Comparison of ENCODE assay signal across 21 cellular contexts in the genomic region with DNA sequence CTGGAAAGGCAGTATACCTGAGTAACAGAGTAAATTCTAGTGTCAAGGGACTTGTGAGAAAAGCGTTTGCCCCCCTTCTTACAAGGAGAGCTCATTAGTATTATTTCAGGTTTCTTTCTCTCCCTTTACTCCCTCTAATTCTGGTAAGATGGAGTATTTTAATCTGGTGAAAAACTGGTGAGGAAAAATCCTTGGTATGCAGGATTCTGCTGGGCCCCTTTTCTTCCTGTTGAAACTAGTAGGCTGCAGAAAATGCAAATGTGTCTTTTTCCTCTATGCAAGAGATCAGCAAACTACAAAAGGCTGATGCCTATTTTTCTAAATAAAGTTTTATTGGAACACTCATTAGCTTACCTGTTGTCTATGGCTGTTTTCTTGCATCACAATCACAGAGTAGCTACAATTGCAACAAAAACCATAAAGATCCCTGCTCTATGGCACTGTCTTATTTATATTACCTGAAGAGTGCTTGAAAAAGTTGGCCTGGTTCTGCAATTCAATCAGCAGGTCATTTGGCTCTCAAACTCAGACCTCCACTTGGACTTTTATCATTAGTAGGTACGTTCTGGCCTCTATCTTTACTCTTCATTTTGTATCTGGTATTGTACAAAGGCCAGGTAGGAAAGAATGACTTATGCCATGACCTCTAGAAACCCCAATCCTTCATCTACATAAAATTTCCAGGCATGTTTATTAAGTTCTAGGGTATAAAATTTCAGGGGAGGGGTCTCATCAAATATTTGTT.
DNase-seq lines count a peak whose midpoint lies in the region; ATAC-seq, FAIRE-seq and TF ChIP-seq lines count a peak whose summit lies in the region.
"Had no signal": no experiment of that assay in that cellular context is flagged by ENCODE, and none has a peak within 500 bp of the region (broad histone marks: within the 10 kb centered on the region; RNA-seq: fewer than 3 reads in every experiment).

No MANE protein-coding gene starts in this region.

- CTCF ChIA-PET in HEK293T (lab: Yijun Ruan, JAX) = no interaction called here

- H3K4me3 ChIP-seq in upper lobe of right lung = no peak overlapping the region
- H3K4me3 ChIP-seq: esophagus squamous epithelium, MG63 had no signal

- DNase-seq in GM19239 (ENCODE audit: insufficient read length, low spot score) = no peak
- DNase-seq in amniotic epithelial cell (ENCODE audit: low read depth) = peak; percentile 24
- DNase-seq in endothelial cell (ENCODE audit: low spot score) = no peak
- DNase-seq in mesothelial cell of epicardium (ENCODE audit: low spot score in 2 of 2, unreplicated experiment in 2 of 2) = no peak
- DNase-seq in SK-N-DZ (ENCODE audit: low spot score) = no peak
- no peak for DNase-seq in DMS 273 treated with DMSO at 0.1 percent for 48 hours (lab: John Stamatoyannopoulos, UW)
- DNase-seq in HEK293T (ENCODE audit: extremely low spot score) = no peak
- no peak for DNase-seq in upper lobe of right lung
- DNase-seq: activated CD8-positive, alpha-beta T cell treated with anti-CD3 and anti-CD28 coated beads for 36 hours; activated naive CD4-positive, alpha-beta T cell treated with anti-CD3 and anti-CD28 coated beads, Interleukin-2, amount 50 U/mL, for 16 hours; activated T-cell treated with anti-CD3 and anti-CD28 coated beads, Interleukin-2, amount 50 U/mL, for 4 hours; esophagus squamous epithelium; glutamatergic neuron; MG63; NCI-H187; Right ventricle myocardium superior had no signal

- H3K9me3 Mint-ChIP-seq in endothelial cell (ENCODE audit: unreplicated experiment) (no peaks in the 10 kb centered on the region), mesothelial cell of epicardium (peaks cover 14% of the 10 kb centered on the region)
- H3K9me3 Mint-ChIP-seq: activated CD8-positive, alpha-beta T cell treated with anti-CD3 and anti-CD28 coated beads for 36 hours; activated T-cell treated with anti-CD3 and anti-CD28 coated beads, Interleukin-2, amount 50 U/mL, for 4 hours; memory B cell; natural killer cell treated with Interleukin-12 subunit alpha and Interleukin-12 subunit beta and Interleukin-15 and Interleukin-18, amount 100 ng/mL, for 72 hours; T-helper 1 cell treated with Interleukin-12 subunit alpha and Interleukin-12 subunit beta and Interleukin-4 antibody, amounts not matched to agents 30 μg/mL and 1 μg/mL, for 36 hours had no signal

- no peaks in the 10 kb centered on the region for H3K4me1 ChIP-seq in upper lobe of right lung

- no peak overlapping the region for H3K27ac ChIP-seq in upper lobe of right lung
- H3K27ac ChIP-seq: esophagus squamous epithelium, VCaP had no signal

- TF ChIP-seq CTCF in endothelial cell (IDR thresholded peaks at IDR 0.05; ENCODE audit: unreplicated experiment) (no peak), mesothelial cell of epicardium (IDR thresholded peaks at IDR 0.05; ENCODE audit: unreplicated experiment) (no peak), upper lobe of right lung (IDR thresholded peaks at IDR 0.05) (no peak)

- H3K36me3 Mint-ChIP-seq in endothelial cell (ENCODE audit: low read depth, unreplicated experiment) (no peaks in the 10 kb centered on the region), mesothelial cell of epicardium (peaks cover 14% of the 10 kb centered on the region)

- H3K9me3 ChIP-seq in upper lobe of right lung = no peaks in the 10 kb centered on the region
- H3K9me3 ChIP-seq: esophagus squamous epithelium, MG63 had no signal

- H3K27me3 Mint-ChIP-seq in endothelial cell (ENCODE audit: unreplicated experiment) = no peaks in the 10 kb centered on the region
- H3K27me3 Mint-ChIP-seq in mesothelial cell of epicardium (ENCODE audit: low read depth) = no peaks in the 10 kb centered on the region
- H3K27me3 Mint-ChIP-seq: activated CD8-positive, alpha-beta T cell treated with anti-CD3 and anti-CD28 coated beads for 36 hours; memory B cell; natural killer cell treated with Interleukin-12 subunit alpha and Interleukin-12 subunit beta and Interleukin-15 and Interleukin-18, amount 100 ng/mL, for 72 hours; progenitor cell of endocrine pancreas had no signal

- FAIRE-seq in GM19239 (lab: Jason Lieb, UNC) = peak; percentile 21

- no peak overlapping the region for H3K4me3 Mint-ChIP-seq in endothelial cell (ENCODE audit: unreplicated experiment)
- H3K4me3 Mint-ChIP-seq in mesothelial cell of epicardium = no peak overlapping the region
- H3K4me3 Mint-ChIP-seq: activated CD8-positive, alpha-beta T cell treated with anti-CD3 and anti-CD28 coated beads for 36 hours; activated T-cell treated with anti-CD3 and anti-CD28 coated beads, Interleukin-2, amount 50 U/mL, for 4 hours; memory B cell; natural killer cell treated with Interleukin-12 subunit alpha and Interleukin-12 subunit beta and Interleukin-15 and Interleukin-18, amount 100 ng/mL, for 72 hours; T-helper 1 cell treated with Interleukin-12 subunit alpha and Interleukin-12 subunit beta and Interleukin-4 antibody, amounts not matched to agents 30 μg/mL and 1 μg/mL, for 36 hours had no signal

- no peaks in the 10 kb centered on the region for H3K27me3 ChIP-seq in upper lobe of right lung
- H3K27me3 ChIP-seq: esophagus squamous epithelium, MG63 had no signal

- ATAC-seq in upper lobe of right lung = no peak
- ATAC-seq: activated CD8-positive, alpha-beta T cell treated with anti-CD3 and anti-CD28 coated beads for 36 hours; activated T-cell treated with anti-CD3 and anti-CD28 coated beads, Interleukin-2, amount 50 U/mL, for 4 hours; natural killer cell treated with Interleukin-12 subunit alpha and Interleukin-12 subunit beta and Interleukin-15 and Interleukin-18, amount 100 ng/mL, for 72 hours had no signal

- H3K4me1 Mint-ChIP-seq in endothelial cell (ENCODE audit: unreplicated experiment) (peaks cover 13% of the 10 kb centered on the region), mesothelial cell of epicardium (peaks cover 18% of the 10 kb centered on the region)

- H3K27ac Mint-ChIP-seq in endothelial cell (ENCODE audit: unreplicated experiment) (peak overlapping the region; percentile 80), mesothelial cell of epicardium (peak overlapping the region; percentile 68)
- H3K27ac Mint-ChIP-seq: activated CD8-positive, alpha-beta T cell treated with anti-CD3 and anti-CD28 coated beads for 36 hours; memory B cell; progenitor cell of endocrine pancreas; T-helper 1 cell treated with Interleukin-12 subunit alpha and Interleukin-12 subunit beta and Interleukin-4 antibody, amounts not matched to agents 30 μg/mL and 1 μg/mL, for 36 hours had no signal

- intact Hi-C loops in upper lobe of right lung (cut with DNase I) = no loop called here

- no peaks in the 10 kb centered on the region for H3K36me3 ChIP-seq in upper lobe of right lung
- H3K36me3 ChIP-seq: esophagus squamous epithelium, MG63 had no signal

- POLR2A ChIA-PET in HEK293T (lab: Yijun Ruan, JAX) = no interaction called here

TF ChIP-seq in HEK293T, 16 proteins besides CTCF, POLR2A, EP300 and RAD21:
- no peak for TF ChIP-seq ARNT (IDR thresholded peaks at IDR 0.05)
- no peak for TF ChIP-seq LEF1 (IDR thresholded peaks at IDR 0.05; ENCODE audit: borderline replicate concordance)
